1 cellular context compared by ENCODE assay signal in genomic region chr17:742147-742793, GRCh38.
TF ChIP-seq lines count a peak whose summit lies in the region.

No MANE protein-coding gene starts in this region.

TF ChIP-seq in HepG2, 621 proteins besides CTCF, POLR2A, EP300 and RAD21:
- peak; percentile 28 for TF ChIP-seq AGO2 (optimal IDR thresholded peaks at IDR 0.05; ENCODE audit: low read depth, low read length)
- no peak for TF ChIP-seq TRIM22 (IDR thresholded peaks at IDR 0.05)
- TF ChIP-seq ZBTB43 (CRISPR knock-in tag; conservative IDR thresholded peaks at IDR 0.05): no peak
- TF ChIP-seq ZNF510 (CRISPR knock-in tag; IDR thresholded peaks at IDR 0.05; ENCODE audit: low read depth): no peak
- TF ChIP-seq POLR2G (IDR thresholded peaks at IDR 0.05; ENCODE audit: low read depth, low read length): peak; percentile 49
- TF ChIP-seq EZH2 (conservative IDR thresholded peaks at IDR 0.05; ENCODE audit: low read depth, low read length): no peak
- no peak for TF ChIP-seq ZNF703 (CRISPR knock-in tag; IDR thresholded peaks at IDR 0.05; ENCODE audit: borderline replicate concordance)
- no peak for TF ChIP-seq MNT (IDR thresholded peaks at IDR 0.05)
- no peak for TF ChIP-seq NR2C2 (CRISPR knock-in tag; IDR thresholded peaks at IDR 0.05; ENCODE audit: borderline replicate concordance)
- TF ChIP-seq PPARG (CRISPR knock-in tag; conservative IDR thresholded peaks at IDR 0.05): no peak
- no peak for TF ChIP-seq ZKSCAN5 (CRISPR knock-in tag; IDR thresholded peaks at IDR 0.05)
- no peak for TF ChIP-seq ATF1 (CRISPR knock-in tag; IDR thresholded peaks at IDR 0.05)
- TF ChIP-seq NFIB (CRISPR knock-in tag; IDR thresholded peaks at IDR 0.05; ENCODE audit: borderline replicate concordance): no peak
- TF ChIP-seq STAG1 (CRISPR knock-in tag; IDR thresholded peaks at IDR 0.05): no peak
- no peak for TF ChIP-seq ATF5 (CRISPR knock-in tag; IDR thresholded peaks at IDR 0.05; ENCODE audit: low read depth)
- no peak for TF ChIP-seq ZBTB20 (CRISPR knock-in tag; IDR thresholded peaks at IDR 0.05; ENCODE audit: borderline replicate concordance, low read depth)
- no peak for TF ChIP-seq SCMH1 (CRISPR knock-in tag; IDR thresholded peaks at IDR 0.05; ENCODE audit: borderline replicate concordance)
